Comparison of ENCODE assay signal across 8 cellular contexts in the genomic region with DNA sequence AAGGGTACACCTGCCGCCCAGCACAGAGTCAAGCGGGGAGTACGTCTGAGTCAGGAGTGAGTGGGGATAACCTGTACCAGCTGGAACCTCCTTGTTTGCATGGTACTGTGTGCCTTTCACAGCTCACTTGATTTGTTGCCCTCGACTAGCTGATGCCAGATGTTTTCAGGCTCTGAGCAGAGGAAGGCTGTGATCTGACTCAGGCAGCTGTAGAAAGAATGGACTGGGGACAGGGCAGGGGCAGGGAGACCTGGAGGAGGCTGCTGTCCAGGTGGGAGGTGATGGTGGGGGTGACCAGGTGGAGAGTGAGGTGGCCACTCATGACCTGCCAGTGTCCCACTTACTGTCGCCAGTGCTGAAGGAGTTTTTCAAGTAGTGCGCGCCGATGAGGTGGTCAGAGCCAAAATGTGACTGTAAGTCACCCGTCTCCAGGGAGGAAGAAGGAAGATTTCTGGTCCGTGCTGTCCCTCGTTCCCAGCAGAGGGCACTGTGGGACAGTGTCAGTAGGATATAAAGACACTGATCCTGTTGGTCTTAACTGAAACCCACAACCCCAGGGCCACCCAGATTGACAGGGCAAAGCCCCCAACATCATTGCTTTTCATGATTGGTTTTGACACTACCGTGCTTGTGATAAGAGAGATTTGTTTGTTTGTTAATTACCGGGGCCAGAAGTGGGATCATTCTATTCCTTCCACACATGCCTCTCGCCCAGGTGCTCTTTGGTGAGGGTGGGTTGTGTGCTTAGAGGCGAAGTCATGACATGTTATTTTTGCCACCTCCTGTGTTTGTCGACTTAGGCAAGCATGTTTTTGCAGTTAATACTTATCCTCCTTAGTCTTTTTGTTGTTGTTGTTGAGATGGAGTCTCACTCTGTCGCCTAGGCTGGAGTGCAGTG.
DNase-seq lines count a peak whose midpoint lies in the region; ATAC-seq and TF ChIP-seq lines count a peak whose summit lies in the region.

No MANE protein-coding gene starts in this region.

- H3K9me3 ChIP-seq in T-helper 17 cell (ENCODE audit: control insufficient read depth, low read length, poor library complexity, severe bottlenecking), result no peaks in the 10 kb centered on the region

- H3K4me1 Mint-ChIP-seq in T-helper 17 cell, result peaks cover 4% of the 10 kb centered on the region

- no peak overlapping the region for H3K4me3 Mint-ChIP-seq in T-helper 17 cell

- in situ Hi-C loops in astrocyte of the cerebellum (cut with HindIII; ENCODE audit: low sequenced_read_pairs), result no loop called here

- peaks cover 6% of the 10 kb centered on the region for H3K36me3 Mint-ChIP-seq in T-helper 17 cell (ENCODE audit: low read depth)

- peak; percentile 73 for DNase-seq in GM10248 (ENCODE audit: extremely low spot score)
- DNase-seq in NCI-H1694 treated with DMSO at 0.1 percent for 48 hours (lab: John Stamatoyannopoulos, UW), result peak; percentile 47
- peak in 1 of 3 donors; percentile 42 for DNase-seq in T-helper 17 cell
- DNase-seq in astrocyte of the cerebellum (ENCODE audit: low read depth), result peak; percentile 51
- peak; percentile 36 to 52 for DNase-seq in hippocampal formation (lab: John Stamatoyannopoulos, UW)
- DNase-seq in skeletal muscle cell (ENCODE audit: low read depth), result peak; percentile 16

- no peak overlapping the region for H3K27ac Mint-ChIP-seq in T-helper 17 cell

- H3K4me3 ChIP-seq in astrocyte of the cerebellum (ENCODE audit: low read depth, low read length), result no peak overlapping the region
- H3K4me3 ChIP-seq in skeletal muscle cell (ENCODE audit: low read depth, low read length), result no peak overlapping the region

- CTCF ChIA-PET in GM10248 (lab: Yijun Ruan, JAX), result interaction anchor here (1.0 to 2.9 kb wide), 8 partner anchors 8 to 198 kb away, joined by 3 to 13 read pairs (median 4); no protein-coding TSS in a partner anchor

- ATAC-seq in T-helper 17 cell (peak; percentile 66), GM18867 (IDR thresholded peaks at IDR 0.05; ENCODE audit: unreplicated experiment) (no peak), GM19023 (IDR thresholded peaks at IDR 0.05; ENCODE audit: unreplicated experiment) (no peak)

- POLR2A ChIA-PET in GM10248 (lab: Yijun Ruan, JAX), result no interaction called here

- H3K27me3 Mint-ChIP-seq in T-helper 17 cell, result no peaks in the 10 kb centered on the region

- peak; percentile 61 for TF ChIP-seq CTCF in GM10248 (IDR thresholded peaks at IDR 0.05; ENCODE audit: control extremely low read depth, extremely low read depth, low read depth, missing control alignments)
- TF ChIP-seq CTCF in astrocyte of the cerebellum (IDR thresholded peaks at IDR 0.05; ENCODE audit: low read depth, low read length, missing control alignments), result peak; percentile 82
